Comparison of ENCODE assay signal across 4 cellular contexts in the genomic region with DNA sequence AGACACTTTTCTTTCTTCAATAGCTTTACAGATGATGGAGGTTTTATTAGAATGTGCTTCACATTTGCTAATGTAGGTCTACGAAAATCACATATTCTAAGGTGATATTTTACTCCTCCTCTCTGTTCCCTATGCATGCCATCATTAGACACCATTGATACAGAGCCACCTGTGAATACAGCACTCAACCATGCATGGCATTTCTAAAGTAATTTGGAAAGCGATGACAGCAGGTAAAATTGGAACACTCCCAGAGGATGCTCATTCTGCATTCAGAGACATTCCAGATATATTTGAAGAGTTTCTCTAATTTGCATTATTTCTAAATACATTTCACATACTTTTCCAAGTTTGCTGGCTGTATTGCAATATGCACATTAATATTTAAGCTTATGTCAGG.
"Had no signal": no experiment of that assay in that cellular context is flagged by ENCODE, and none has a peak within 500 bp of the region (broad histone marks: within the 10 kb centered on the region; RNA-seq: fewer than 3 reads in every experiment).

No MANE protein-coding gene starts in this region.

- H3K27ac Mint-ChIP-seq: GM23338, H9 had no signal

- H3K9me3 Mint-ChIP-seq: GM23338, H9 had no signal

- DNase-seq: H9, HCEC 1CT, IMR-90 had no signal

- H3K4me3 Mint-ChIP-seq: GM23338, H9 had no signal
